In the genomic region with DNA sequence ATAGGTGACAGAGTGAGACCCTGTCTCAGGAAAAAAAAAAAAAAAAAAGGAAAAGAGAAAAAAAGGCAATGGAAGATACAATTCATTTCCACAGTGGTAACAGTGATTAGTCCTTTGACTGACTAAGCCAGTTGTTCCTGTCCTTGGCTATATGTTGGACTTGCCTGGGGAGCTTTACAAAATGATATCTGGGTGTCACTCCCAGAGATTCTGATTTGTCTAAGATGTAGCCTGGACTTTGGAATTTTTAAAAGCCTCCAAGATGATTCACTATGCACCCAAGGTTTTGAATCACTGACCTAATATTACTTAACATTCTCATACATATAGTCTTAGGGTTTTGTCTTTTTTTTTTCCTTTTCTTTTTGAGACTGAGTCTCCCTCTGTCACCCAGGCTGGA, we compare ENCODE assay signal across 20 cellular contexts.
DNase-seq lines count a peak whose midpoint lies in the region; ATAC-seq and TF ChIP-seq lines count a peak whose summit lies in the region.
"Had no signal": no experiment of that assay in that cellular context is flagged by ENCODE, and none has a peak within 500 bp of the region (broad histone marks: within the 10 kb centered on the region; RNA-seq: fewer than 3 reads in every experiment).

No MANE protein-coding gene starts in this region.

- H3K4me3 ChIP-seq in AG04449 (ENCODE audit: low read depth, low read length), result no peak overlapping the region
- H3K4me3 ChIP-seq in SU-DHL-6 (ENCODE audit: insufficient read depth, low read length, poor library complexity, severe bottlenecking), result no peak overlapping the region
- H3K4me3 ChIP-seq: GM23338, Peyer's patch, SK-N-MC had no signal

- ATAC-seq in GM18502 (IDR thresholded peaks at IDR 0.05; ENCODE audit: poor library complexity, unreplicated experiment), result no peak
- ATAC-seq in HG03520 (IDR thresholded peaks at IDR 0.05; ENCODE audit: unreplicated experiment), result no peak
- ATAC-seq: GM23338 had no signal

- H3F3A ChIP-seq in SU-DHL-6 (ENCODE audit: insufficient read depth), result peaks cover 24% of the 10 kb centered on the region; the same call in 1 of the 2 replicates

- CTCF ChIA-PET in AG04449 (lab: Yijun Ruan, JAX), result no interaction called here

- H3K36me3 ChIP-seq in SU-DHL-6 (ENCODE audit: low read length), result no peaks in the 10 kb centered on the region; the same call in 1 of the 2 replicates

- H2AFZ ChIP-seq in SU-DHL-6 (ENCODE audit: low read depth, low read length, severe bottlenecking), result no peak overlapping the region
- H2AFZ ChIP-seq: GM23338 had no signal

- peak; percentile 0 for DNase-seq in AG04449 (ENCODE audit: low read depth, low spot score)
- peak; percentile 6 for DNase-seq in ELR (ENCODE audit: low read depth)
- peak; percentile 6 for DNase-seq in iris pigment epithelial cell (ENCODE audit: low read depth)
- DNase-seq in NCI-H774 (lab: John Stamatoyannopoulos, UW), result no peak
- DNase-seq: C1 segment of cervical spinal cord, Caco-2, DMS153, IMR-90, Karpas-422, MM.1S, NCI-H1092 treated with DMSO at 0.1 percent for 48 hours, NCI-H2081 treated with DMSO at 0.1 percent for 48 hours, NCI-H510A, Peyer's patch, Right ventricle myocardium superior had no signal

- H3K79me2 ChIP-seq in SU-DHL-6 (ENCODE audit: insufficient read depth, low read length), result no peaks in the 10 kb centered on the region

- H3K9me3 ChIP-seq in SU-DHL-6 (ENCODE audit: insufficient read depth, low read length), result no peaks in the 10 kb centered on the region
- H3K9me3 ChIP-seq: Caco-2, Peyer's patch had no signal

- H3K4me2 ChIP-seq in SU-DHL-6 (ENCODE audit: low read depth, low read length, poor library complexity, severe bottlenecking), result no peak overlapping the region
- H3K4me2 ChIP-seq: GM23338 had no signal

- TF ChIP-seq CTCF in AG04449 (IDR thresholded peaks at IDR 0.05; ENCODE audit: insufficient read depth, low read length, missing control alignments) (no peak), SU-DHL-6 (IDR thresholded peaks at IDR 0.05; ENCODE audit: insufficient read depth, low read length, poor library complexity, severe bottlenecking) (no peak)

- no peaks in the 10 kb centered on the region for H3K9me2 ChIP-seq in SU-DHL-6 (replicated peaks; ENCODE audit: insufficient read depth, low read length)

- no peak overlapping the region for H3K9ac ChIP-seq in SU-DHL-6 (ENCODE audit: low read length)

- POLR2A ChIA-PET in AG04449 (lab: Yijun Ruan, JAX), result interaction anchor here (0.6 kb wide), 3 partner anchors 18 to 182 kb away, joined by 3 read pairs; no protein-coding TSS in a partner anchor

- peak overlapping the region; percentile 90 for H3K27ac ChIP-seq in SU-DHL-6 (ENCODE audit: low read depth, low read length)
- H3K27ac ChIP-seq: Peyer's patch, SK-N-MC had no signal

- H3K27me3 ChIP-seq in SU-DHL-6 (ENCODE audit: low read length), result no peaks in the 10 kb centered on the region
- H3K27me3 ChIP-seq: Peyer's patch had no signal

- H4K20me1 ChIP-seq in SU-DHL-6 (ENCODE audit: low read depth, low read length), result no peaks in the 10 kb centered on the region
